8 cellular contexts compared by ENCODE assay signal in genomic region chr6:134097114-134097707, GRCh38. TPM values are rescaled to one million over a fixed set of nuclear protein-coding genes. Genes with fewer than 3 reads are reported as not detected.
DNase-seq lines count a peak whose midpoint lies in the region; ATAC-seq and TF ChIP-seq lines count a peak whose summit lies in the region.

No MANE protein-coding gene starts in this region.

- intact Hi-C loops in tibial artery (cut with DNase I; ENCODE audit: low total_unique reads) = loop anchor here (2.0 to 10.0 kb wide), 2 partner anchors 32 to 532 kb away; no protein-coding TSS in a partner anchor

- no peak for ATAC-seq in HG02623 (IDR thresholded peaks at IDR 0.05; ENCODE audit: unreplicated experiment)

- H3K4me3 ChIP-seq in OCI-LY1 (ENCODE audit: low read depth, low read length, poor library complexity, severe bottlenecking) = no peak overlapping the region
- no peak overlapping the region for H3K4me3 ChIP-seq in neural cell (ENCODE audit: low read length)
- H3K4me3 ChIP-seq in tibial artery = no peak overlapping the region

- H3K9ac ChIP-seq in OCI-LY1 (ENCODE audit: low read length) = no peak overlapping the region
- H3K9ac ChIP-seq in neural cell (ENCODE audit: low read length) = no peak overlapping the region

- H2AFZ ChIP-seq in OCI-LY1 (ENCODE audit: low read length) = no peak overlapping the region
- H2AFZ ChIP-seq in neural cell (ENCODE audit: low read depth, low read length) = no peak overlapping the region

- no peaks in the 10 kb centered on the region for H4K20me1 ChIP-seq in OCI-LY1 (ENCODE audit: insufficient read depth, low read length)
- H4K20me1 ChIP-seq in neural cell (ENCODE audit: insufficient read depth) = no peaks in the 10 kb centered on the region

- H3K27me3 ChIP-seq in OCI-LY1 (ENCODE audit: insufficient read depth, low read length) = no peaks in the 10 kb centered on the region
- no peaks in the 10 kb centered on the region for H3K27me3 ChIP-seq in neural cell (ENCODE audit: insufficient read depth, low read depth, low read length)
- peaks cover 0 to 3% of the 10 kb centered on the region in 2 donors for H3K27me3 ChIP-seq in tibial artery

- TF ChIP-seq CTCF in OCI-LY1 (IDR thresholded peaks at IDR 0.05; ENCODE audit: low read length) (peak; percentile 75), neural cell (IDR thresholded peaks at IDR 0.05; ENCODE audit: poor library complexity, severe bottlenecking) (peak; percentile 90), tibial artery (IDR thresholded peaks at IDR 0.05) (peak; percentile 51 to 77)

- peak; percentile 96 for TF ChIP-seq RAD21 in neural cell (conservative IDR thresholded peaks at IDR 0.05)

- H3K9me2 ChIP-seq in OCI-LY1 (ENCODE audit: low read depth, low read length) (no peaks in the 10 kb centered on the region), neural cell (ENCODE audit: insufficient read depth, low read length) (no peaks in the 10 kb centered on the region)

- peak; percentile 78 for DNase-seq in ELR (ENCODE audit: low read depth)
- DNase-seq in HS-27A (ENCODE audit: low read depth) = peak; percentile 45
- DNase-seq in activated T-cell treated with anti-CD3 and anti-CD28 coated beads for 4 hours = peak; percentile 64
- peak; percentile 61 for DNase-seq in fibroblast of gingiva (ENCODE audit: low read depth)
- DNase-seq in tibial artery = peak in 1 of 2 donors; percentile 51

- H3K4me1 ChIP-seq in OCI-LY1 (ENCODE audit: insufficient read depth, low read length, severe bottlenecking) (no peaks in the 10 kb centered on the region), tibial artery (no peaks in the 10 kb centered on the region)

- no peak overlapping the region for H3K27ac ChIP-seq in OCI-LY1 (ENCODE audit: low read depth, low read length, poor library complexity, severe bottlenecking)
- no peak overlapping the region for H3K27ac ChIP-seq in neural cell (ENCODE audit: low read length)
- H3K27ac ChIP-seq in tibial artery = no peak overlapping the region

- H3K9me3 ChIP-seq in OCI-LY1 (ENCODE audit: low read length) (no peaks in the 10 kb centered on the region), neural cell (ENCODE audit: low read length) (no peaks in the 10 kb centered on the region), tibial artery (no peaks in the 10 kb centered on the region)

- H3K36me3 ChIP-seq in OCI-LY1 (ENCODE audit: insufficient read depth, low read length) (no peaks in the 10 kb centered on the region), neural cell (ENCODE audit: insufficient read depth, low read length) (no peaks in the 10 kb centered on the region), tibial artery (no peaks in the 10 kb centered on the region)

- H3K79me2 ChIP-seq in OCI-LY1 (ENCODE audit: insufficient read depth, low read length) (no peaks in the 10 kb centered on the region), neural cell (replicated peaks; ENCODE audit: insufficient read depth, low read length) (no peaks in the 10 kb centered on the region)

- no peak for TF ChIP-seq EP300 in neural cell (conservative IDR thresholded peaks at IDR 0.05; ENCODE audit: poor library complexity, severe bottlenecking)

- no peaks in the 10 kb centered on the region for H3F3A ChIP-seq in OCI-LY1 (ENCODE audit: insufficient read depth, low read length)
- no peaks in the 10 kb centered on the region for H3F3A ChIP-seq in neural cell (ENCODE audit: insufficient read depth, low read length, poor library complexity, severe bottlenecking)

- H3K4me2 ChIP-seq in OCI-LY1 (ENCODE audit: low read length) (no peak overlapping the region), neural cell (ENCODE audit: low read length) (no peak overlapping the region)

TF ChIP-seq in neural cell, 6 proteins besides CTCF, POLR2A, EP300 and RAD21:
- TF ChIP-seq POLR2AphosphoS5 (IDR thresholded peaks at IDR 0.05) (no peak), SMC3 (conservative IDR thresholded peaks at IDR 0.05; ENCODE audit: poor library complexity) (peak; percentile 98), EZH2 (IDR thresholded peaks at IDR 0.05; ENCODE audit: borderline replicate concordance, insufficient read depth, low read length, poor library complexity, severe bottlenecking) (no peak)

RNA-seq across cellular contexts. Expression of gene SLC2A12, which starts 44.8 kb away (rescaled TPM):
- polyA plus RNA-seq in neural cell = 0.06 TPM in 1 of 2 replicates, not detected in the other
- polyA minus RNA-seq in neural cell = 0.23 and 0.24 TPM in 2 replicates
